Comparison of ENCODE assay signal across 20 cellular contexts in genomic region chr19:39253374-39254149, GRCh38. TPM values are rescaled to one million over a fixed set of nuclear protein-coding genes. Genes with fewer than 3 reads are reported as not detected.
DNase-seq lines count a peak whose midpoint lies in the region; ATAC-seq, FAIRE-seq and TF ChIP-seq lines count a peak whose summit lies in the region.
"Had no signal": no experiment of that assay in that cellular context is flagged by ENCODE, and none has a peak within 500 bp of the region (broad histone marks: within the 10 kb centered on the region; RNA-seq: fewer than 3 reads in every experiment).

No MANE protein-coding gene starts in this region.

- no peak for FAIRE-seq in K562 (lab: Jason Lieb, UNC)
- FAIRE-seq: A204.1, HTR-8/SVneo had no signal

- no TSS peak for BruUV-seq in K562 (replicated peaks; lab: Mats Ljungman, UMichigan)

- H3K9ac ChIP-seq in BLaER1 treated with 17β-estradiol and CSF1 and Interleukin-3, amounts not matched to agents 10 nM and 100 nM, result no peak overlapping the region
- H3K9ac ChIP-seq in K562 (ENCODE audit: insufficient read depth in 1 of 2, low read depth in 2 of 2, low read length in 2 of 2), result peak overlapping the region in 1 of 2 experiments; percentile 66; a peak in 1 of 4 replicates

- no peaks in the 10 kb centered on the region for H4K20me1 ChIP-seq in BLaER1 treated with 17β-estradiol and CSF1 and Interleukin-3, amounts not matched to agents 10 nM and 100 nM
- no peaks in the 10 kb centered on the region for H4K20me1 ChIP-seq in K562 (replicated peaks; ENCODE audit: control insufficient read depth, insufficient read depth, low read length)
- H4K20me1 ChIP-seq in osteoblast (ENCODE audit: insufficient read depth, low read length), result no peaks in the 10 kb centered on the region

- peak overlapping the region in 6 of 11 experiments; percentile 49 to 75 (median 61); a peak in 13 of 22 replicates for H3K4me2 ChIP-seq in BLaER1 treated with 17β-estradiol and CSF1 and Interleukin-3, amounts not matched to agents 10 nM and 100 nM
- H3K4me2 ChIP-seq in K562 (ENCODE audit: insufficient read depth, low read length), result no peak overlapping the region
- no peak overlapping the region for H3K4me2 ChIP-seq in osteoblast (ENCODE audit: insufficient read depth, low read length)

- no peak for TF ChIP-seq RAD21 in K562 (CRISPR knock-in tag; conservative IDR thresholded peaks at IDR 0.05 in 1 of 2, IDR thresholded peaks at IDR 0.05 in 1 of 2)

- H3K36me3 ChIP-seq in BLaER1 treated with 17β-estradiol and CSF1 and Interleukin-3, amounts not matched to agents 10 nM and 100 nM, result no peaks in the 10 kb centered on the region
- H3K36me3 ChIP-seq in HEK293 (ENCODE audit: control insufficient read depth in 2 of 2, insufficient read depth in 1 of 2, low read length in 2 of 2) (no peaks in the 10 kb centered on the region), K562 (ENCODE audit: control insufficient read depth, insufficient read depth, low read length) (no peaks in the 10 kb centered on the region), osteoblast (ENCODE audit: insufficient read depth, low read length) (no peaks in the 10 kb centered on the region)
- H3K36me3 ChIP-seq: BE2C had no signal

- H3K9me1 ChIP-seq in K562 (ENCODE audit: control insufficient read depth, insufficient read depth, low read length), result no peaks in the 10 kb centered on the region

- 51% methylated on average over 7 of the region's 8 CpGs for WGBS in K562 (ENCODE audit: insufficient coverage, low coverage, missing lambda C conversion rate)

- intact Hi-C loops in K562 (cut with micrococcal nuclease) (loop anchor here (10.0 kb wide), 1 partner anchor 51 kb away; no protein-coding TSS in a partner anchor), posterior vena cava (cut with DNase I) (no loop called here)

- CTCF ChIA-PET in HEK293 (lab: Yijun Ruan, JAX), result interaction anchor here (0.7 to 1.5 kb wide), 3 partner anchors 16 to 69 kb away, joined by 3 to 4 read pairs (median 4); no protein-coding TSS in a partner anchor
- CTCF ChIA-PET in K562 (lab: Yijun Ruan, JAX; ENCODE audit: low intra/inter-chr PET ratio), result no interaction called here

- no peak for TF ChIP-seq CTCF in HEK293 (tag by site-specific recombination; IDR thresholded peaks at IDR 0.05)
- TF ChIP-seq CTCF in K562 (IDR thresholded peaks at IDR 0.05 in 2 of 3, conservative IDR thresholded peaks at IDR 0.05 in 1 of 3; ENCODE audit: insufficient read depth in 2 of 3, low read depth in 1 of 3, low read length in 3 of 3), result no peak
- TF ChIP-seq CTCF in osteoblast (IDR thresholded peaks at IDR 0.05; ENCODE audit: extremely low read depth, low read depth, low read length), result no peak

- TF ChIP-seq POLR2A in K562 (conservative IDR thresholded peaks at IDR 0.05), result no peak

- H3K79me2 ChIP-seq in K562 (ENCODE audit: control insufficient read depth, insufficient read depth, low read length) (no peaks in the 10 kb centered on the region), osteoblast (ENCODE audit: insufficient read depth, low read length) (no peaks in the 10 kb centered on the region)

- DNase-seq in K562 (ENCODE audit: extremely low read depth in 1 of 4, low spot score in 3 of 4), result peak in 1 of 4 experiments; percentile 46
- peak; percentile 38 for DNase-seq in osteoblast (ENCODE audit: insufficient read length, low spot score, missing footprints)
- no peak for DNase-seq in posterior vena cava (ENCODE audit: low spot score)
- no peak for DNase-seq in ecto neural progenitor cell (ENCODE audit: low spot score)
- DNase-seq: ACHN; BE2C; Calu3; CD4-positive, alpha-beta memory T cell; DMS79 treated with DMSO at 0.1 percent for 48 hours; GF-D8; GOT3; H7; IMR-90 had no signal

- in situ Hi-C loops in K562 (cut with MboI), result no loop called here

- no peak overlapping the region for H3K27ac ChIP-seq in BLaER1 treated with 17β-estradiol and CSF1 and Interleukin-3, amounts not matched to agents 10 nM and 100 nM
- H3K27ac ChIP-seq in HEK293 (ENCODE audit: extremely low read depth, low read depth, low read length) (no peak overlapping the region), K562 (ENCODE audit: extremely low read depth, low read depth, low read length) (0 out of 3 replicates have a peak overlapping the region, but pooled peaks have one; percentile 11), osteoblast (ENCODE audit: low read depth, low read length) (no peak overlapping the region)

- POLR2A ChIA-PET in HEK293 (lab: Yijun Ruan, JAX), result no interaction called here
- POLR2A ChIA-PET in K562 (lab: Yijun Ruan, JAX), result interaction anchor here (0.7 kb wide), 1 partner anchor 49 kb away, joined by 3 read pairs; no protein-coding TSS in a partner anchor

- H3K9me3 ChIP-seq in BLaER1 treated with 17β-estradiol and CSF1 and Interleukin-3, amounts not matched to agents 10 nM and 100 nM (replicated peaks in 1 of 11), result peaks cover 3 to 31% (median 21%) of the 10 kb centered on the region in 11 experiments; a peak in 19 of 22 replicates
- H3K9me3 ChIP-seq in HEK293 (ENCODE audit: control insufficient read depth, insufficient read depth, low read depth, low read length), result no peaks in the 10 kb centered on the region
- no peaks in the 10 kb centered on the region for H3K9me3 ChIP-seq in K562 (replicated peaks; ENCODE audit: control insufficient read depth, insufficient read depth, low read depth, low read length)
- H3K9me3 ChIP-seq in osteoblast (ENCODE audit: low read depth, low read length), result no peaks in the 10 kb centered on the region
- H3K9me3 ChIP-seq: BE2C had no signal

- peaks cover 0 to 75% (median 29%) of the 10 kb centered on the region in 10 experiments; a peak in 16 of 20 replicates for H3K4me1 ChIP-seq in BLaER1 treated with 17β-estradiol and CSF1 and Interleukin-3, amounts not matched to agents 10 nM and 100 nM
- H3K4me1 ChIP-seq in HEK293 (ENCODE audit: control insufficient read depth, insufficient read depth, low read length) (peaks cover 2% of the 10 kb centered on the region; the same call in 1 of the 2 replicates), K562 (replicated peaks in 1 of 2; ENCODE audit: control insufficient read depth in 2 of 2, insufficient read depth in 2 of 2, low read length in 2 of 2) (peaks cover 48 to 51% of the 10 kb centered on the region in 2 experiments), osteoblast (ENCODE audit: insufficient read depth, low read length) (no peaks in the 10 kb centered on the region)

- no peak overlapping the region for H3K4me3 ChIP-seq in BLaER1 treated with 17β-estradiol and CSF1 and Interleukin-3, amounts not matched to agents 10 nM and 100 nM
- H3K4me3 ChIP-seq in HEK293 (ENCODE audit: low read depth, low read length), result no peak overlapping the region
- no peak overlapping the region for H3K4me3 ChIP-seq in K562
- no peak overlapping the region for H3K4me3 ChIP-seq in osteoblast (ENCODE audit: insufficient read depth, low read length)

- H3K27me3 ChIP-seq in BLaER1 treated with 17β-estradiol and CSF1 and Interleukin-3, amounts not matched to agents 10 nM and 100 nM, result no peaks in the 10 kb centered on the region
- H3K27me3 ChIP-seq in K562 (ENCODE audit: control insufficient read depth in 2 of 2, insufficient read depth in 2 of 2, low read length in 2 of 2) (no peaks in the 10 kb centered on the region), osteoblast (ENCODE audit: insufficient read depth, low read length) (peaks cover 30% of the 10 kb centered on the region)
- H3K27me3 ChIP-seq: BE2C had no signal

- no peak for ATAC-seq in K562
- no peak for ATAC-seq in HG03095 (IDR thresholded peaks at IDR 0.05; ENCODE audit: unreplicated experiment)
- ATAC-seq: HCT116 had no signal

- no peak for TF ChIP-seq EP300 in K562 (IDR thresholded peaks at IDR 0.05; ENCODE audit: low read length)

- H2AFZ ChIP-seq in K562 (ENCODE audit: low read depth, low read length) (peak overlapping the region; percentile 97; the same call in 1 of the 2 replicates), osteoblast (ENCODE audit: low read length) (no peak overlapping the region)

RNA-seq across cellular contexts. Expression of gene IFNL4, which starts 4.9 kb away (rescaled TPM):
- total RNA-seq in K562 (2011; cell fraction: chromatin; rRNA removed; ENCODE audit: low replicate concordance), result not detected in 2 replicates
- total RNA-seq in K562 (2011; cell fraction: nucleolus; rRNA removed), result not detected in 2 replicates
- total RNA-seq in K562 (2011; cell fraction: nucleoplasm; rRNA removed), result not detected in 2 replicates
- total RNA-seq in K562 (2014; rRNA removed) (not detected in 2 replicates), K562 (2014; rRNA removed; fragmentation: Illumina TruSeq; extraction: Trizol) (not detected in 2 replicates), K562 (2015; rRNA removed; fragmentation: Illumina TruSeq; extraction: Trizol) (not detected in 2 replicates), K562 (2021) (not detected in 2 replicates), osteoblast (not detected in 2 replicates), posterior vena cava (not detected)
- polyA plus RNA-seq in K562 (2011; rRNA removed) (not detected in 2 replicates), K562 (2014; fragmentation: Illumina TruSeq; extraction: Trizol) (not detected in 2 replicates), K562 (2014; fragmentation: Nextera tagmentation; extraction: Ambion mirVana) (not detected), K562 (2014; rRNA removed) (not detected in 2 replicates)
- polyA plus RNA-seq in K562 (2011; cell fraction: cytosol; rRNA removed), result not detected in 2 replicates
- polyA plus RNA-seq in K562 (2011; cell fraction: nucleus; rRNA removed), result not detected in 2 replicates
- not detected in 2 replicates for polyA plus RNA-seq in K562 (2012)
- not detected in 2 replicates for polyA minus RNA-seq in K562 (2011; rRNA and poly(A)+ RNA removed)
- not detected in 2 replicates for polyA minus RNA-seq in K562 (2011; cell fraction: cytosol; rRNA and poly(A)+ RNA removed)
- polyA minus RNA-seq in K562 (2011; cell fraction: nucleus; rRNA and poly(A)+ RNA removed), result not detected in 2 replicates
- total RNA-seq: Calu3; CD4-positive, alpha-beta memory T cell; H7; IMR-90 had no signal
- polyA plus RNA-seq: CD14-positive monocyte; CD4-positive, alpha-beta memory T cell; IMR-90 had no signal

RNA-seq across cellular contexts. Expression of gene IFNL3, which starts 8.8 kb away (rescaled TPM):
- not detected in 2 replicates for total RNA-seq in K562 (2011; cell fraction: chromatin; rRNA removed; ENCODE audit: low replicate concordance)
- not detected in 2 replicates for total RNA-seq in K562 (2011; cell fraction: nucleolus; rRNA removed)
- total RNA-seq in K562 (2011; cell fraction: nucleoplasm; rRNA removed), result not detected in 2 replicates
- total RNA-seq in K562 (2014; rRNA removed) (not detected in 2 replicates), K562 (2014; rRNA removed; fragmentation: Illumina TruSeq; extraction: Trizol) (not detected in 2 replicates), K562 (2015; rRNA removed; fragmentation: Illumina TruSeq; extraction: Trizol) (not detected in 2 replicates), K562 (2021) (not detected in 2 replicates), osteoblast (not detected in 2 replicates), posterior vena cava (not detected)
- polyA plus RNA-seq in K562 (2011; rRNA removed) (not detected in 2 replicates), K562 (2014; fragmentation: Illumina TruSeq; extraction: Trizol) (not detected in 2 replicates), K562 (2014; fragmentation: Nextera tagmentation; extraction: Ambion mirVana) (not detected), K562 (2014; rRNA removed) (not detected in 2 replicates)
- polyA plus RNA-seq in K562 (2011; cell fraction: cytosol; rRNA removed), result not detected in 2 replicates
- not detected in 2 replicates for polyA plus RNA-seq in K562 (2011; cell fraction: nucleus; rRNA removed)
- not detected in 2 replicates for polyA plus RNA-seq in K562 (2012)
- polyA minus RNA-seq in K562 (2011; rRNA and poly(A)+ RNA removed), result not detected in 2 replicates
- not detected in 2 replicates for polyA minus RNA-seq in K562 (2011; cell fraction: cytosol; rRNA and poly(A)+ RNA removed)
- polyA minus RNA-seq in K562 (2011; cell fraction: nucleus; rRNA and poly(A)+ RNA removed), result not detected in 2 replicates
- total RNA-seq: Calu3; CD4-positive, alpha-beta memory T cell; H7; IMR-90 had no signal
- polyA plus RNA-seq: CD14-positive monocyte; CD4-positive, alpha-beta memory T cell; IMR-90 had no signal

RNA-seq across cellular contexts. Expression of gene IFNL2, which starts 14.6 kb away (rescaled TPM):
- total RNA-seq in K562 (2011; cell fraction: chromatin; rRNA removed; ENCODE audit: low replicate concordance), result not detected in 2 replicates
- total RNA-seq in K562 (2011; cell fraction: nucleolus; rRNA removed), result not detected in 2 replicates
- total RNA-seq in K562 (2011; cell fraction: nucleoplasm; rRNA removed), result not detected in 2 replicates
- total RNA-seq in K562 (2014; rRNA removed), result not detected in 2 replicates
- not detected in 2 replicates for total RNA-seq in K562 (2014; rRNA removed; fragmentation: Illumina TruSeq; extraction: Trizol)
- total RNA-seq in K562 (2015; rRNA removed; fragmentation: Illumina TruSeq; extraction: Trizol), result not detected in 2 replicates
- not detected in 2 replicates for total RNA-seq in K562 (2021)
- polyA plus RNA-seq in K562 (2011; rRNA removed), result not detected in 2 replicates
- not detected in 2 replicates for polyA plus RNA-seq in K562 (2011; cell fraction: cytosol; rRNA removed)
- polyA plus RNA-seq in K562 (2011; cell fraction: nucleus; rRNA removed), result not detected in 2 replicates
- polyA plus RNA-seq in K562 (2012), result not detected in 2 replicates
- polyA plus RNA-seq in K562 (2014; fragmentation: Illumina TruSeq; extraction: Trizol), result not detected in 2 replicates
- not detected for polyA plus RNA-seq in K562 (2014; fragmentation: Nextera tagmentation; extraction: Ambion mirVana)
- polyA plus RNA-seq in K562 (2014; rRNA removed), result not detected in 2 replicates
- not detected in 2 replicates for polyA minus RNA-seq in K562 (2011; rRNA and poly(A)+ RNA removed)
- polyA minus RNA-seq in K562 (2011; cell fraction: cytosol; rRNA and poly(A)+ RNA removed), result not detected in 2 replicates
- not detected in 2 replicates for polyA minus RNA-seq in K562 (2011; cell fraction: nucleus; rRNA and poly(A)+ RNA removed)
- total RNA-seq in osteoblast, result not detected in 2 replicates
- total RNA-seq in posterior vena cava, result not detected
- total RNA-seq: Calu3; CD4-positive, alpha-beta memory T cell; H7; IMR-90 had no signal
- polyA plus RNA-seq: CD14-positive monocyte; CD4-positive, alpha-beta memory T cell; IMR-90 had no signal

RNA-seq across cellular contexts. Expression of gene IFNL1, which starts 42.6 kb away (rescaled TPM):
- not detected in 2 replicates for total RNA-seq in K562 (2011; cell fraction: chromatin; rRNA removed; ENCODE audit: low replicate concordance)
- not detected in 2 replicates for total RNA-seq in K562 (2011; cell fraction: nucleolus; rRNA removed)
- not detected in 2 replicates for total RNA-seq in K562 (2011; cell fraction: nucleoplasm; rRNA removed)
- total RNA-seq in K562 (2014; rRNA removed) (not detected in 2 replicates), K562 (2014; rRNA removed; fragmentation: Illumina TruSeq; extraction: Trizol) (not detected in 2 replicates), K562 (2015; rRNA removed; fragmentation: Illumina TruSeq; extraction: Trizol) (not detected in 2 replicates), K562 (2021) (not detected in 2 replicates), osteoblast (not detected in 2 replicates), posterior vena cava (not detected)
- polyA plus RNA-seq in K562 (2011; rRNA removed) (not detected in 2 replicates), K562 (2014; fragmentation: Illumina TruSeq; extraction: Trizol) (not detected in 2 replicates), K562 (2014; fragmentation: Nextera tagmentation; extraction: Ambion mirVana) (not detected), K562 (2014; rRNA removed) (not detected in 2 replicates)
- not detected in 2 replicates for polyA plus RNA-seq in K562 (2011; cell fraction: cytosol; rRNA removed)
- polyA plus RNA-seq in K562 (2011; cell fraction: nucleus; rRNA removed), result not detected in 2 replicates
- not detected in 2 replicates for polyA plus RNA-seq in K562 (2012)
- polyA minus RNA-seq in K562 (2011; rRNA and poly(A)+ RNA removed), result not detected in 2 replicates
- not detected in 2 replicates for polyA minus RNA-seq in K562 (2011; cell fraction: cytosol; rRNA and poly(A)+ RNA removed)
- not detected in 2 replicates for polyA minus RNA-seq in K562 (2011; cell fraction: nucleus; rRNA and poly(A)+ RNA removed)
- total RNA-seq: CD4-positive, alpha-beta memory T cell; H7; IMR-90 had no signal
- polyA plus RNA-seq: CD14-positive monocyte, IMR-90 had no signal

RNA-seq across cellular contexts. Expression of gene SYCN, which starts 49.5 kb away (rescaled TPM):
- total RNA-seq in K562 (2011; cell fraction: chromatin; rRNA removed; ENCODE audit: low replicate concordance), result not detected in 2 replicates
- total RNA-seq in K562 (2011; cell fraction: nucleolus; rRNA removed), result not detected in 2 replicates
- not detected in 2 replicates for total RNA-seq in K562 (2011; cell fraction: nucleoplasm; rRNA removed)
- total RNA-seq in K562 (2014; rRNA removed) (not detected in 2 replicates), K562 (2014; rRNA removed; fragmentation: Illumina TruSeq; extraction: Trizol) (not detected in 2 replicates), K562 (2015; rRNA removed; fragmentation: Illumina TruSeq; extraction: Trizol) (not detected in 2 replicates), K562 (2021) (0.36 TPM in 1 of 2 replicates, not detected in the other), osteoblast (not detected in 2 replicates), posterior vena cava (not detected)
- polyA plus RNA-seq in K562 (2011; rRNA removed) (not detected in 2 replicates), K562 (2014; fragmentation: Illumina TruSeq; extraction: Trizol) (not detected in 2 replicates), K562 (2014; fragmentation: Nextera tagmentation; extraction: Ambion mirVana) (not detected), K562 (2014; rRNA removed) (not detected in 2 replicates)
- polyA plus RNA-seq in K562 (2011; cell fraction: cytosol; rRNA removed), result 0.13 TPM in 1 of 2 replicates, not detected in the other
- polyA plus RNA-seq in K562 (2011; cell fraction: nucleus; rRNA removed), result not detected in 2 replicates
- 0.21 TPM in 1 of 2 replicates, not detected in the other for polyA plus RNA-seq in K562 (2012)
- not detected in 2 replicates for polyA minus RNA-seq in K562 (2011; rRNA and poly(A)+ RNA removed)
- not detected in 2 replicates for polyA minus RNA-seq in K562 (2011; cell fraction: cytosol; rRNA and poly(A)+ RNA removed)
- polyA minus RNA-seq in K562 (2011; cell fraction: nucleus; rRNA and poly(A)+ RNA removed), result not detected in 2 replicates
- total RNA-seq: Calu3; CD4-positive, alpha-beta memory T cell; H7; IMR-90 had no signal
- polyA plus RNA-seq: CD14-positive monocyte; CD4-positive, alpha-beta memory T cell; IMR-90 had no signal

Comparison
In these comparisons a context has a peak if more than half of its experiments do, and no peak if none do; other contexts are left out.
1. H3K4me2 ChIP-seq: peak in BLaER1 treated with 17β-estradiol and CSF1 and Interleukin-3, amounts not matched to agents 10 nM and 100 nM (6 of 11); none in K562 (single experiment) and osteoblast (single experiment).